8 cellular contexts compared by ENCODE assay signal in genomic region chr12:124518051-124518932, GRCh38. TPM values are rescaled to one million over a fixed set of nuclear protein-coding genes. Genes with fewer than 3 reads are reported as not detected.
DNase-seq lines count a peak whose midpoint lies in the region; ATAC-seq and TF ChIP-seq lines count a peak whose summit lies in the region.

No MANE protein-coding gene starts in this region.

- peak overlapping the region; percentile 100 for H3K27ac ChIP-seq in osteoblast (ENCODE audit: low read depth, low read length)

- DNase-seq in DMS153 (lab: John Stamatoyannopoulos, UW) (peak; percentile 98), NCI-H187 treated with DMSO at 0.1 percent for 48 hours (lab: John Stamatoyannopoulos, UW) (peak; percentile 90), WTC11 (ENCODE audit: low spot score) (no peak), globus pallidus (ENCODE audit: low spot score) (peak; percentile 98), osteoblast (ENCODE audit: insufficient read length, low spot score, missing footprints) (peak; percentile 99)
- no peak for DNase-seq in stimulated activated CD4-positive, alpha-beta T cell treated with anti-CD3 and anti-CD28 coated beads, Interleukin-1b, Interleukin-23, amount 100 ng/mL, for 48 hours
- DNase-seq in activated CD8-positive, alpha-beta T cell treated with anti-CD3 and anti-CD28 coated beads for 36 hours: no peak

- H3K4me3 ChIP-seq in osteoblast (ENCODE audit: insufficient read depth, low read length): peak overlapping the region; percentile 75

- intact Hi-C loops in activated CD8-positive, alpha-beta T cell treated with anti-CD3 and anti-CD28 coated beads for 36 hours (cut with micrococcal nuclease): no loop called here

- peak overlapping the region; percentile 91 for H2AFZ ChIP-seq in osteoblast (ENCODE audit: low read length)

- peaks cover 60% of the 10 kb centered on the region for H3K4me1 ChIP-seq in osteoblast (ENCODE audit: insufficient read depth, low read length)

- H3K4me1 Mint-ChIP-seq in WTC11: peaks cover 46% of the 10 kb centered on the region
- H3K4me1 Mint-ChIP-seq in activated CD8-positive, alpha-beta T cell treated with anti-CD3 and anti-CD28 coated beads for 36 hours (ENCODE audit: low read depth): peaks cover 25% of the 10 kb centered on the region

- ATAC-seq in WTC11: peak; percentile 9
- no peak for ATAC-seq in activated CD4-positive, CD25-positive, alpha-beta regulatory T cell treated with anti-CD3 and anti-CD28 coated beads, Interleukin-2, amount 50 U/mL, for 24 hours
- ATAC-seq in activated CD8-positive, alpha-beta T cell treated with anti-CD3 and anti-CD28 coated beads for 36 hours: no peak

- H3K4me3 Mint-ChIP-seq in WTC11: no peak overlapping the region
- no peak overlapping the region for H3K4me3 Mint-ChIP-seq in activated CD8-positive, alpha-beta T cell treated with anti-CD3 and anti-CD28 coated beads for 36 hours

- H3K36me3 Mint-ChIP-seq in WTC11: peaks cover 7% of the 10 kb centered on the region
- peaks cover 6% of the 10 kb centered on the region for H3K36me3 Mint-ChIP-seq in activated CD8-positive, alpha-beta T cell treated with anti-CD3 and anti-CD28 coated beads for 36 hours (ENCODE audit: low read depth)

- CTCF ChIA-PET in WTC11 (lab: Charles Lee): interaction anchor here (0.9 to 2.0 kb wide), 6 partner anchors 18 to 254 kb away, joined by 3 to 6 read pairs (median 3); no protein-coding TSS in a partner anchor
- CTCF ChIA-PET in activated CD8-positive, alpha-beta T cell treated with anti-CD3 and anti-CD28 coated beads for 36 hours (lab: Charles Lee): interaction anchor here (1.1 kb wide), 1 partner anchor 248 kb away, joined by 3 read pairs; no protein-coding TSS in a partner anchor

- H4K20me1 ChIP-seq in osteoblast (ENCODE audit: insufficient read depth, low read length): peaks cover 70% of the 10 kb centered on the region

- no peak for TF ChIP-seq CTCF in WTC11 (IDR thresholded peaks at IDR 0.05)
- no peak for TF ChIP-seq CTCF in osteoblast (IDR thresholded peaks at IDR 0.05; ENCODE audit: extremely low read depth, low read depth, low read length)
- no peak for TF ChIP-seq CTCF in activated CD8-positive, alpha-beta T cell treated with anti-CD3 and anti-CD28 coated beads for 36 hours (IDR thresholded peaks at IDR 0.05)

- peak overlapping the region; percentile 95 for H3K4me2 ChIP-seq in osteoblast (ENCODE audit: insufficient read depth, low read length)

- peaks cover 10% of the 10 kb centered on the region for H3K36me3 ChIP-seq in osteoblast (ENCODE audit: insufficient read depth, low read length)

- H3K79me2 ChIP-seq in osteoblast (ENCODE audit: insufficient read depth, low read length): peaks cover 68% of the 10 kb centered on the region

- H3K27me3 Mint-ChIP-seq in WTC11 (ENCODE audit: low read depth): no peaks in the 10 kb centered on the region
- H3K27me3 Mint-ChIP-seq in activated CD8-positive, alpha-beta T cell treated with anti-CD3 and anti-CD28 coated beads for 36 hours: no peaks in the 10 kb centered on the region

- H3K27ac Mint-ChIP-seq in WTC11: peak overlapping the region; percentile 95
- H3K27ac Mint-ChIP-seq in activated CD8-positive, alpha-beta T cell treated with anti-CD3 and anti-CD28 coated beads for 36 hours: no peak overlapping the region

- H3K9me3 ChIP-seq in osteoblast (ENCODE audit: low read depth, low read length): no peaks in the 10 kb centered on the region

- H3K9me3 Mint-ChIP-seq in WTC11: no peaks in the 10 kb centered on the region
- no peaks in the 10 kb centered on the region for H3K9me3 Mint-ChIP-seq in activated CD8-positive, alpha-beta T cell treated with anti-CD3 and anti-CD28 coated beads for 36 hours

- POLR2A ChIA-PET in WTC11 (lab: Charles Lee): no interaction called here
- POLR2A ChIA-PET in activated CD8-positive, alpha-beta T cell treated with anti-CD3 and anti-CD28 coated beads for 36 hours (lab: Charles Lee): no interaction called here

- no peaks in the 10 kb centered on the region for H3K27me3 ChIP-seq in osteoblast (ENCODE audit: insufficient read depth, low read length)

TF ChIP-seq in WTC11, 78 proteins besides CTCF, POLR2A, EP300 and RAD21:
- TF ChIP-seq, protein P1, sequence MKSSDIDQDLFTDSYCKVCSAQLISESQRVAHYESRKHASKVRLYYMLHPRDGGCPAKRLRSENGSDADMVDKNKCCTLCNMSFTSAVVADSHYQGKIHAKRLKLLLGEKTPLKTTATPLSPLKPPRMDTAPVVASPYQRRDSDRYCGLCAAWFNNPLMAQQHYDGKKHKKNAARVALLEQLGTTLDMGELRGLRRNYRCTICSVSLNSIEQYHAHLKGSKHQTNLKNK (CRISPR knock-in tag; IDR thresholded peaks at IDR 0.05): no peak
- TF ChIP-seq GABPB1 (CRISPR knock-in tag; IDR thresholded peaks at IDR 0.05): peak; percentile 40; the same call in 1 of the 2 replicates
- no peak for TF ChIP-seq PRRX2 (CRISPR knock-in tag; IDR thresholded peaks at IDR 0.05)

RNA-seq across cellular contexts. Expression of gene NCOR2, which starts 49.1 kb away (rescaled TPM):
- 283 to 326 TPM (median 304 TPM) in 3 replicates for total RNA-seq in WTC11 (2021)
- total RNA-seq in osteoblast: 45.2 and 47.1 TPM in 2 replicates
- 100 to 1,000 TPM; 105 to 110 TPM for total RNA-seq in activated CD8-positive, alpha-beta T cell treated with anti-CD3 and anti-CD28 coated beads for 36 hours

Comparison
In these comparisons a context has a peak if more than half of its experiments do, and no peak if none do; other contexts are left out.
1. DNase-seq: peak in DMS153 (single experiment), NCI-H187 treated with DMSO at 0.1 percent for 48 hours (single experiment), globus pallidus (single experiment) and osteoblast (single experiment); none in WTC11 (single experiment), stimulated activated CD4-positive, alpha-beta T cell treated with anti-CD3 and anti-CD28 coated beads, Interleukin-1b, Interleukin-23, amount 100 ng/mL, for 48 hours (single experiment) and activated CD8-positive, alpha-beta T cell treated with anti-CD3 and anti-CD28 coated beads for 36 hours (single experiment).